ENCODE assay signal across 8 cellular contexts in genomic region chr19:11496391-11497163, GRCh38.
DNase-seq lines count a peak whose midpoint lies in the region; TF ChIP-seq lines count a peak whose summit lies in the region.

No MANE protein-coding gene starts in this region.

- DNase-seq in NCI-H2171 (lab: John Stamatoyannopoulos, UW) = peak; percentile 3
- peak; percentile 56 to 67 for DNase-seq in activated CD4-positive, alpha-beta T cell treated with anti-CD3 and anti-CD28 coated beads for 4 hours
- DNase-seq in dedifferentiated amniotic fluid mesenchymal stem cell (ENCODE audit: extremely low spot score) = peak; percentile 32
- peak; percentile 50 for DNase-seq in medulla oblongata (ENCODE audit: extremely low spot score)
- DNase-seq in stimulated activated CD8-positive, alpha-beta memory T cell treated with anti-CD3 and anti-CD28 coated beads, Interleukin-2, amount 100 ng/mL, for 1 hour (ENCODE audit: low read depth in 2 of 2) = peak; percentile 20 to 45
- no peak for DNase-seq in NCI-H187 treated with DMSO at 0.1 percent for 48 hours (lab: John Stamatoyannopoulos, UW)
- no peak for DNase-seq in NCI-H2029 (lab: John Stamatoyannopoulos, UW)

- peak; percentile 87 for TF ChIP-seq CTCF in GM12873 (IDR thresholded peaks at IDR 0.05; ENCODE audit: insufficient read depth, low read depth, low read length, missing control alignments)

Comparison
In these comparisons a context has a peak if more than half of its experiments do, and no peak if none do; other contexts are left out.
1. DNase-seq: peak in NCI-H2171 (single experiment), activated CD4-positive, alpha-beta T cell treated with anti-CD3 and anti-CD28 coated beads for 4 hours (2 of 2), dedifferentiated amniotic fluid mesenchymal stem cell (single experiment), medulla oblongata (single experiment) and stimulated activated CD8-positive, alpha-beta memory T cell treated with anti-CD3 and anti-CD28 coated beads, Interleukin-2, amount 100 ng/mL, for 1 hour (2 of 2); none in NCI-H187 treated with DMSO at 0.1 percent for 48 hours (single experiment) and NCI-H2029 (single experiment).